In the genomic region with DNA sequence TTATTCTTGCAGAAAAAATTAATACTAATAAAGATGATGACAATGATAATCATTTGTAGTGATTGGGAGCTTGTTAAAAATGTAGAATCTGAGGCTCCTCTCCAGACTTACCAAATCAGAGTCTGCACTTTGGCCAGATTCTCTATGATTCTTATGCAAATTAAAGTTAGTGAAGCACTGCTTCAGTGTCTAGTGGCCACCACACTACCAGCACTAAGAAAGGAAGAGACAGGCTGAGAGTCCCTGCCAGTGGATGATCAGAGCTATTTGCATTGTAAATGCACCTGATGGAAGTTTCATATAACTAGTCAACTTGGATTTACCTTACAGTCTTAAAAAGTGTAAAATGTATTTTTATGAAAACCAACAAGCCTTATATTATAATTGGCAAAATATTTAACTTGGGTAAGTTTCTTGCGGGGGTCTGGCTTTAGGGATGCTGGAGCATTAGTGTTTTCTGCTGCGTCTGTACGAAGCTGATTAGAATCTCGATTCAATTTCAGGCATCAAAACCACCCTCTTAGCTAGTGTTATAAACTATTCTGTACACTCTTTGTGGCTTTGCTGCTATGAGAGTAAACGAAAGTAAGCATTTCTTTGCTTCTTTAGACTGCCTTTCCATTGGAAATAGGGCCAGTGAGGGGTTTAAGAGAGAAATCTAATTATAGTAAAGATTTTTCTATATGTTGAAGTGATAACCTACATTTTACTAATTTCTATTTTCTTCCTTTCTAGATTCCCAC, we compare ENCODE assay signal across 17 cellular contexts.
"Had no signal": no experiment of that assay in that cellular context is flagged by ENCODE, and none has a peak within 500 bp of the region (broad histone marks: within the 10 kb centered on the region; RNA-seq: fewer than 3 reads in every experiment).

No MANE protein-coding gene starts in this region.

- H3K36me3 ChIP-seq: ovary, tibial artery had no signal

- H3K27me3 ChIP-seq: ovary, tibial artery had no signal

- H3K36me3 Mint-ChIP-seq: activated CD8-positive, alpha-beta memory T cell treated with anti-CD3 and anti-CD28 coated beads, Interleukin-2, amount 10 ng/mL, durations not matched to agents 7 days and 5 days; brain; memory B cell had no signal

- H3K27me3 Mint-ChIP-seq: activated B cell treated with CpG ODN at 0.5 μM for 24 hours; activated CD4-positive, alpha-beta memory T cell treated with anti-CD3 and anti-CD28 coated beads, Interleukin-2, amount 10 ng/mL, durations not matched to agents 7 days and 5 days; activated CD8-positive, alpha-beta memory T cell treated with anti-CD3 and anti-CD28 coated beads, Interleukin-2, amount 10 ng/mL, durations not matched to agents 7 days and 5 days; brain; effector memory CD8-positive, alpha-beta T cell; memory B cell had no signal

- H3K4me1 Mint-ChIP-seq: activated B cell treated with CpG ODN at 0.5 μM for 24 hours; activated CD4-positive, alpha-beta memory T cell treated with anti-CD3 and anti-CD28 coated beads, Interleukin-2, amount 10 ng/mL, durations not matched to agents 7 days and 5 days; activated CD8-positive, alpha-beta memory T cell treated with anti-CD3 and anti-CD28 coated beads, Interleukin-2, amount 10 ng/mL, durations not matched to agents 7 days and 5 days; memory B cell had no signal

- H3K9me3 Mint-ChIP-seq: activated B cell treated with CpG ODN at 0.5 μM for 24 hours; activated CD4-positive, alpha-beta memory T cell treated with anti-CD3 and anti-CD28 coated beads, Interleukin-2, amount 10 ng/mL, durations not matched to agents 7 days and 5 days; brain; memory B cell; neural crest cell had no signal

- H3K4me3 ChIP-seq: ovary, psoas muscle, tibial artery had no signal

- ATAC-seq: activated CD8-positive, alpha-beta memory T cell treated with anti-CD3 and anti-CD28 coated beads, Interleukin-2, amount 10 ng/mL, durations not matched to agents 7 days and 5 days; effector memory CD8-positive, alpha-beta T cell; psoas muscle; right cardiac atrium; stimulated activated naive CD8-positive, alpha-beta T cell treated with anti-CD3 and anti-CD28 coated beads, Interleukin-15, Interleukin-2, amounts not matched to agents 100 U/mL and 50 U/mL, for 24 hours had no signal

- H3K4me1 ChIP-seq: psoas muscle had no signal

- H3K27ac Mint-ChIP-seq: activated B cell treated with CpG ODN at 0.5 μM for 24 hours; activated CD4-positive, alpha-beta memory T cell treated with anti-CD3 and anti-CD28 coated beads, Interleukin-2, amount 10 ng/mL, durations not matched to agents 7 days and 5 days; activated CD8-positive, alpha-beta memory T cell treated with anti-CD3 and anti-CD28 coated beads, Interleukin-2, amount 10 ng/mL, durations not matched to agents 7 days and 5 days; brain; effector memory CD8-positive, alpha-beta T cell; memory B cell had no signal

- DNase-seq: activated B cell treated with CpG ODN at 0.5 μM for 24 hours; activated CD4-positive, alpha-beta memory T cell treated with anti-CD3 and anti-CD28 coated beads, Interleukin-2, amount 10 ng/mL, durations not matched to agents 7 days and 5 days; activated CD4-positive, alpha-beta T cell treated with anti-CD3 and anti-CD28 coated beads for 48 hours; activated CD8-positive, alpha-beta memory T cell treated with anti-CD3 and anti-CD28 coated beads, Interleukin-2, amount 10 ng/mL, durations not matched to agents 7 days and 5 days; activated naive CD4-positive, alpha-beta T cell treated with Interleukin-2 at 50 U/mL for 16 hours; caudate nucleus; effector memory CD8-positive, alpha-beta T cell; ovary; psoas muscle; right cardiac atrium; stimulated activated CD4-positive, alpha-beta T cell treated with anti-CD3 and anti-CD28 coated beads, Interleukin-2, amount 100 ng/mL, for 24 hours; stimulated activated naive CD8-positive, alpha-beta T cell treated with anti-CD3 and anti-CD28 coated beads, Interleukin-15, Interleukin-2, amounts not matched to agents 100 U/mL and 50 U/mL, for 24 hours; substantia nigra; tibial artery had no signal

- H3K4me3 Mint-ChIP-seq: activated B cell treated with CpG ODN at 0.5 μM for 24 hours; activated CD4-positive, alpha-beta memory T cell treated with anti-CD3 and anti-CD28 coated beads, Interleukin-2, amount 10 ng/mL, durations not matched to agents 7 days and 5 days; activated CD8-positive, alpha-beta memory T cell treated with anti-CD3 and anti-CD28 coated beads, Interleukin-2, amount 10 ng/mL, durations not matched to agents 7 days and 5 days; brain; effector memory CD8-positive, alpha-beta T cell; memory B cell; neural crest cell had no signal

- H3K9me3 ChIP-seq: ovary, psoas muscle, tibial artery had no signal
